ENCODE assay signal across 15 cellular contexts in the genomic region with DNA sequence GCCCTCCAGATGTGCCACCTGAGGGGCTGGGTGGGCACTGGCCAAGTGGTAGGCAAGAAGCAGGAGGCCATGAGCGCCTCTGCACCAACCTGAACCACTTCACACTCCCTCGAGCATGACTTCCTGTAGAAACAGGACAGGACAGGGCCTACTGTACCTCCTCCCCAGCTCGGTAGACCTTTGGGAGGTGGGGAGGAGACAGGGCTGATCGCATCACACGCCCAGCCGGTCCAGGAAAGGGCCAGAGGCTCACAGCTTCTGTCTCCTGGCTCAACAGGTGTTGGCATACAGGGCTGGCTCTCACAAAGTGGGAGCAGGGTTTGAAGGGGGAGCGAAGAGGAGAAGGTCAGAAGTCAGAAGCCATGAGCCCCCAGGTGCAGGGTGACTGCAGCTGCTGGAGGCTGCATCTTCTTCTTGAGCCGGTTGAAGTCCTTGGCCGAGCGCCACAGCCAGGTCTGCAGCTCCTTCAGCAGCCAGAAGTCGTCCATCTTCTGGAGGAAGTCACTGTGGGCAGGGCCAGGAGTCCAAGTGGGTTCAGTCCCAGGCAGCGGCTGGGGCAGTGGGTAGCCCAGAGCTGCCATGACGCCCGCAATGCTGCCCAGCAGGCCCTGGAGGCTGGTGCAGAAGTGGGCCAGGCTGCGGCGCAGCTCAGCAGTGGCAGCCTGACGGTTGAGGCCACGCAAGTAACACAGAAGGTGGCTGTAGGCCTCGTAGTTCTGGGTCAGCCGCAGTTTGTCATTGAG. TPM values are rescaled to one million over a fixed set of nuclear protein-coding genes. Genes with fewer than 3 reads are reported as not detected.
DNase-seq lines count a peak whose midpoint lies in the region; ATAC-seq and TF ChIP-seq lines count a peak whose summit lies in the region.
"Had no signal": no experiment of that assay in that cellular context is flagged by ENCODE, and none has a peak within 500 bp of the region (broad histone marks: within the 10 kb centered on the region; RNA-seq: fewer than 3 reads in every experiment).

No MANE protein-coding gene starts in this region.

- TF ChIP-seq POLR2A in vagina (IDR thresholded peaks at IDR 0.05) = no peak

- H3K4me1 ChIP-seq in mucosa of rectum (ENCODE audit: control insufficient read depth in 2 of 2, insufficient read depth in 2 of 2, low read length in 2 of 2) (peaks cover 16 to 18% of the 10 kb centered on the region in 2 donors), vagina (peaks cover 57% of the 10 kb centered on the region)
- H3K4me1 ChIP-seq: adrenal gland had no signal

- H3K36me3 ChIP-seq in mucosa of rectum (ENCODE audit: control insufficient read depth in 2 of 2, insufficient read depth in 2 of 2, low read length in 2 of 2) = peaks cover 0 to 5% of the 10 kb centered on the region in 2 donors
- no peaks in the 10 kb centered on the region for H3K36me3 ChIP-seq in vagina
- H3K36me3 ChIP-seq: adrenal gland, cardiac muscle cell had no signal

- TF ChIP-seq CTCF in WTC11 (IDR thresholded peaks at IDR 0.05) = no peak
- no peak for TF ChIP-seq CTCF in vagina (IDR thresholded peaks at IDR 0.05)

- H3K9ac ChIP-seq in mucosa of rectum (ENCODE audit: low read depth in 1 of 2, low read length in 2 of 2) = peak overlapping the region in 1 of 2 donors; percentile 44

- no peak for ATAC-seq in stimulated activated naive CD8-positive, alpha-beta T cell treated with anti-CD3 and anti-CD28 coated beads, Interleukin-15, amount 100 ng/mL, for 72 hours
- ATAC-seq in WTC11 = no peak

- no peak for DNase-seq in stimulated activated naive CD8-positive, alpha-beta T cell treated with anti-CD3 and anti-CD28 coated beads, Interleukin-15, amount 100 ng/mL, for 72 hours
- DNase-seq in WTC11 (ENCODE audit: low spot score) = no peak
- no peak for DNase-seq in vagina (ENCODE audit: extremely low spot score in 2 of 2)
- DNase-seq in NCI-H748 treated with DMSO at 0.1 percent for 48 hours (lab: John Stamatoyannopoulos, UW) = no peak
- DNase-seq in activated T-cell treated with anti-CD3 and anti-CD28 coated beads, Interleukin-2, amount 50 U/mL, for 1 hour = no peak
- DNase-seq in ACHN = no peak
- DNase-seq: activated CD4-positive, alpha-beta memory T cell treated with anti-CD3 and anti-CD28 coated beads for 36 hours; adrenal gland; Kasumi-1; NCI-H1417 had no signal

- peaks cover 52% of the 10 kb centered on the region for H3K4me1 Mint-ChIP-seq in stimulated activated naive CD8-positive, alpha-beta T cell treated with anti-CD3 and anti-CD28 coated beads, Interleukin-15, Interleukin-2, amounts not matched to agents 100 ng/mL and 50 ng/mL, for 24 hours (ENCODE audit: low read depth)
- peaks cover 53% of the 10 kb centered on the region for H3K4me1 Mint-ChIP-seq in stimulated activated naive CD8-positive, alpha-beta T cell treated with anti-CD3 and anti-CD28 coated beads, Interleukin-15, amount 100 ng/mL, for 72 hours
- peaks cover 15% of the 10 kb centered on the region for H3K4me1 Mint-ChIP-seq in WTC11

- no peaks in the 10 kb centered on the region for H3K9me3 Mint-ChIP-seq in stimulated activated naive CD8-positive, alpha-beta T cell treated with anti-CD3 and anti-CD28 coated beads, Interleukin-15, Interleukin-2, amounts not matched to agents 100 ng/mL and 50 ng/mL, for 24 hours
- H3K9me3 Mint-ChIP-seq in stimulated activated naive CD8-positive, alpha-beta T cell treated with anti-CD3 and anti-CD28 coated beads, Interleukin-15, amount 100 ng/mL, for 72 hours = no peaks in the 10 kb centered on the region
- H3K9me3 Mint-ChIP-seq in WTC11 = no peaks in the 10 kb centered on the region
- H3K9me3 Mint-ChIP-seq: activated CD4-positive, alpha-beta memory T cell treated with anti-CD3 and anti-CD28 coated beads for 36 hours; activated T-helper 2 cell treated with anti-CD3 and anti-CD28 coated beads, Interferon-gamma antibody, Interleukin-2, Interleukin-4, amounts not matched to agents 10 μg/mL and 5 μg/mL and 100 μg/mL, durations not matched to agents 14 hours and 24 hours and 36 hours had no signal

- H3K27me3 ChIP-seq in mucosa of rectum (ENCODE audit: control insufficient read depth in 2 of 2, insufficient read depth in 2 of 2, low read length in 2 of 2) (no peaks in the 10 kb centered on the region), vagina (no peaks in the 10 kb centered on the region)
- H3K27me3 ChIP-seq: adrenal gland, cardiac muscle cell had no signal

- intact Hi-C loops in vagina (cut with DNase I) = no loop called here

- no peaks in the 10 kb centered on the region for H3K27me3 Mint-ChIP-seq in stimulated activated naive CD8-positive, alpha-beta T cell treated with anti-CD3 and anti-CD28 coated beads, Interleukin-15, Interleukin-2, amounts not matched to agents 100 ng/mL and 50 ng/mL, for 24 hours
- peaks cover 7% of the 10 kb centered on the region for H3K27me3 Mint-ChIP-seq in stimulated activated naive CD8-positive, alpha-beta T cell treated with anti-CD3 and anti-CD28 coated beads, Interleukin-15, amount 100 ng/mL, for 72 hours
- H3K27me3 Mint-ChIP-seq in WTC11 (ENCODE audit: low read depth) = peaks cover 72% of the 10 kb centered on the region
- H3K27me3 Mint-ChIP-seq: activated CD4-positive, alpha-beta memory T cell treated with anti-CD3 and anti-CD28 coated beads for 36 hours had no signal

- H3K9me3 ChIP-seq in mucosa of rectum (ENCODE audit: control insufficient read depth in 2 of 2, low read length in 2 of 2) = no peaks in the 10 kb centered on the region
- no peaks in the 10 kb centered on the region for H3K9me3 ChIP-seq in vagina
- H3K9me3 ChIP-seq: adrenal gland had no signal

- H3K4me3 ChIP-seq in mucosa of rectum (ENCODE audit: low read length in 2 of 2) = no peak overlapping the region
- no peak overlapping the region for H3K4me3 ChIP-seq in vagina
- H3K4me3 ChIP-seq: adrenal gland, cardiac muscle cell had no signal

- CTCF ChIA-PET in WTC11 (lab: Charles Lee) = interaction anchor here (0.6 to 25.7 kb wide), 8 partner anchors 9 to 270 kb away, joined by 3 to 842 read pairs (median 6); partner anchors contain the start of genes POLD4 and PPP1CA

- H3K27ac Mint-ChIP-seq in stimulated activated naive CD8-positive, alpha-beta T cell treated with anti-CD3 and anti-CD28 coated beads, Interleukin-15, Interleukin-2, amounts not matched to agents 100 ng/mL and 50 ng/mL, for 24 hours = peak overlapping the region; percentile 27
- no peak overlapping the region for H3K27ac Mint-ChIP-seq in stimulated activated naive CD8-positive, alpha-beta T cell treated with anti-CD3 and anti-CD28 coated beads, Interleukin-15, amount 100 ng/mL, for 72 hours
- H3K27ac Mint-ChIP-seq in WTC11 = 0 out of 2 replicates have a peak overlapping the region, but pooled peaks have one; percentile 55
- H3K27ac Mint-ChIP-seq: activated CD4-positive, alpha-beta memory T cell treated with anti-CD3 and anti-CD28 coated beads for 36 hours; activated T-helper 2 cell treated with anti-CD3 and anti-CD28 coated beads, Interferon-gamma antibody, Interleukin-2, Interleukin-4, amounts not matched to agents 10 μg/mL and 5 μg/mL and 100 μg/mL, durations not matched to agents 14 hours and 24 hours and 36 hours had no signal

- H3K36me3 Mint-ChIP-seq in stimulated activated naive CD8-positive, alpha-beta T cell treated with anti-CD3 and anti-CD28 coated beads, Interleukin-15, Interleukin-2, amounts not matched to agents 100 ng/mL and 50 ng/mL, for 24 hours (ENCODE audit: low read depth) = no peaks in the 10 kb centered on the region
- no peaks in the 10 kb centered on the region for H3K36me3 Mint-ChIP-seq in WTC11
- H3K36me3 Mint-ChIP-seq: activated CD4-positive, alpha-beta memory T cell treated with anti-CD3 and anti-CD28 coated beads for 36 hours had no signal

- in situ Hi-C loops in ACHN (cut with HindIII; ENCODE audit: low pct_ligation_motif_present, low pct_unique_long_range_greater_than_20kb, low sequenced_read_pairs) = no loop called here

- H3K27ac ChIP-seq in mucosa of rectum (ENCODE audit: low read depth in 2 of 2, low read length in 2 of 2) (peak overlapping the region; percentile 70 to 74), vagina (peak overlapping the region; percentile 82)
- H3K27ac ChIP-seq: adrenal gland, cardiac muscle cell had no signal

- POLR2A ChIA-PET in WTC11 (lab: Charles Lee) = no interaction called here

- no peak overlapping the region for H3K4me3 Mint-ChIP-seq in stimulated activated naive CD8-positive, alpha-beta T cell treated with anti-CD3 and anti-CD28 coated beads, Interleukin-15, Interleukin-2, amounts not matched to agents 100 ng/mL and 50 ng/mL, for 24 hours
- no peak overlapping the region for H3K4me3 Mint-ChIP-seq in stimulated activated naive CD8-positive, alpha-beta T cell treated with anti-CD3 and anti-CD28 coated beads, Interleukin-15, amount 100 ng/mL, for 72 hours
- no peak overlapping the region for H3K4me3 Mint-ChIP-seq in WTC11
- H3K4me3 Mint-ChIP-seq: activated CD4-positive, alpha-beta memory T cell treated with anti-CD3 and anti-CD28 coated beads for 36 hours had no signal

TF ChIP-seq in WTC11, 78 proteins besides CTCF, POLR2A, EP300 and RAD21 (continues in another document):
- TF ChIP-seq, protein P1, sequence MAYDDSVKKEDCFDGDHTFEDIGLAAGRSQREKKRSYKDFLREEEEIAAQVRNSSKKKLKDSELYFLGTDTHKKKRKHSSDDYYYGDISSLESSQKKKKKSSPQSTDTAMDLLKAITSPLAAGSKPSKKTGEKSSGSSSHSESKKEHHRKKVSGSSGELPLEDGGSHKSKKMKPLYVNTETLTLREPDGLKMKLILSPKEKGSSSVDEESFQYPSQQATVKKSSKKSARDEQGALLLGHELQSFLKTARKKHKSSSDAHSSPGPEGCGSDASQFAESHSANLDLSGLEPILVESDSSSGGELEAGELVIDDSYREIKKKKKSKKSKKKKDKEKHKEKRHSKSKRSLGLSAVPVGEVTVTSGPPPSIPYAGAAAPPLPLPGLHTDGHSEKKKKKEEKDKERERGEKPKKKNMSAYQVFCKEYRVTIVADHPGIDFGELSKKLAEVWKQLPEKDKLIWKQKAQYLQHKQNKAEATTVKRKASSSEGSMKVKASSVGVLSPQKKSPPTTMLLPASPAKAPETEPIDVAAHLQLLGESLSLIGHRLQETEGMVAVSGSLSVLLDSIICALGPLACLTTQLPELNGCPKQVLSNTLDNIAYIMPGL (CRISPR knock-in tag; IDR thresholded peaks at IDR 0.05) = no peak
- TF ChIP-seq NR1H2 (CRISPR knock-in tag; IDR thresholded peaks at IDR 0.05) (no peak), NFE2L1 (CRISPR knock-in tag; IDR thresholded peaks at IDR 0.05) (no peak), ELF4 (CRISPR knock-in tag; IDR thresholded peaks at IDR 0.05; ENCODE audit: low read depth) (no peak)

RNA-seq across cellular contexts. Expression of gene CLCF1, which starts 8.4 kb away (rescaled TPM):
- total RNA-seq in WTC11 (2021) (0.48 to 0.92 TPM (median 0.92 TPM) in 3 replicates), vagina (20.6 TPM)

RNA-seq across cellular contexts. Expression of gene POLD4, which starts 11.6 kb away (rescaled TPM):
- total RNA-seq in WTC11 (2021) (30.3 to 38.3 TPM (median 37.7 TPM) in 3 replicates), vagina (80.0 TPM)

RNA-seq across cellular contexts. Expression of gene RAD9A, which starts 26.8 kb away (rescaled TPM):
- total RNA-seq in WTC11 (2021) = 25.7 to 45.5 TPM (median 26.7 TPM) in 3 replicates
- total RNA-seq in vagina = 20.6 TPM

RNA-seq across cellular contexts. Expression of gene PPP1CA, which starts 36.7 kb away (rescaled TPM):
- 220 to 222 TPM (median 221 TPM) in 3 replicates for total RNA-seq in WTC11 (2021)
- total RNA-seq in vagina = 102 TPM

RNA-seq across cellular contexts. Expression of gene TBC1D10C, which starts 38.9 kb away (rescaled TPM):
- total RNA-seq in WTC11 (2021) (0.72 to 1.0 TPM (median 0.96 TPM) in 3 replicates), vagina (6.6 TPM)
- total RNA-seq: cardiac muscle cell, fibroblast of lung had no signal

Comparison
In these comparisons a context has a peak if more than half of its experiments do, and no peak if none do; other contexts are left out.
1. H3K27ac Mint-ChIP-seq: peak in stimulated activated naive CD8-positive, alpha-beta T cell treated with anti-CD3 and anti-CD28 coated beads, Interleukin-15, Interleukin-2, amounts not matched to agents 100 ng/mL and 50 ng/mL, for 24 hours (single experiment) and WTC11 (single experiment); none in stimulated activated naive CD8-positive, alpha-beta T cell treated with anti-CD3 and anti-CD28 coated beads, Interleukin-15, amount 100 ng/mL, for 72 hours (0 of 2).
2. RNA of gene CLCF1, which starts 8.4 kb away (total RNA-seq): 20.6 TPM in vagina (single experiment); 0.48 to 0.92 TPM in WTC11; every median in the first group is over 10 times any median in the second.